25 cellular contexts compared by ENCODE assay signal in the genomic region with DNA sequence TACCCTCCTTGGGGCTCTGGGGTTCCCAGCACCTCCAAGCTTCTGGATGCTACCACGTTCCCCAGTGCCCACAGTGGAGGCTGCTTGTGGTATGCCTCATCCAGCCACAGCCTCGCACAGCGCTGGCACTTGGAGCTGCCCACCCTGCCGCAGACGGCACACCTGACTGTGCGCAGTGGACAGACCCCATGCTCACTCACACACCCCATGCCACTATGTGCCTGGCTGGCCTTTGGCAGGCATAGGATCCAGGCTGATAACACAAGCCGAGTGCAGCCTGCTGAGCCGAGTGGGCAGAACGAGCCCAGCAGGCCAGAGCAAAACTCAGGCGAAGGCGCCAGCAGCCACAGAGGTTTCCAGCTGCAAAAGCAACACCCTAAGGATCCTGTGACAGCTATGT.
"Had no signal": no experiment of that assay in that cellular context is flagged by ENCODE, and none has a peak within 500 bp of the region (broad histone marks: within the 10 kb centered on the region; RNA-seq: fewer than 3 reads in every experiment).

No MANE protein-coding gene starts in this region.

- H3K9ac ChIP-seq: parathyroid adenoma had no signal

- H3K27me3 ChIP-seq: heart right ventricle, hepatocyte, neutrophil, right atrium auricular region, stomach, testis, thyroid gland, transverse colon, upper lobe of left lung had no signal

- FAIRE-seq: urothelium cell line had no signal

- ATAC-seq: sciatic nerve; stimulated activated naive B cell treated with anti-CD40 and anti-IgM and Interleukin-4, amounts not matched to agents 10 μg/mL and 1 μg/mL and 100 μg/mL, for 72 hours; stimulated activated naive CD8-positive, alpha-beta T cell treated with anti-CD3 and anti-CD28 coated beads, Interleukin-15, Interleukin-2, amounts not matched to agents 100 U/mL and 50 U/mL, for 24 hours had no signal

- H3K4me3 ChIP-seq: heart right ventricle, hepatocyte, lower lobe of right lung, right atrium auricular region, skin epidermis, stomach, testis, thyroid gland, transverse colon, upper lobe of left lung had no signal

- H2AFZ ChIP-seq: hepatocyte, parathyroid adenoma had no signal

- H3K4me1 ChIP-seq: heart right ventricle, lower lobe of right lung, stomach, upper lobe of left lung had no signal

- DNase-seq: islet precursor cell; lower lobe of right lung; mammary epithelial cell; mesendoderm; naive B cell; occipital lobe; stimulated activated CD4-positive, alpha-beta T cell treated with anti-CD3 and anti-CD28 coated beads, Interleukin-12 subunit alpha, Interleukin-12 subunit beta, amount 100 ng/mL, for 4 hours; stimulated activated CD4-positive, alpha-beta T cell treated with anti-CD3 and anti-CD28 coated beads, Interleukin-15, amount 100 ng/mL, for 24 hours; stimulated activated CD4-positive, alpha-beta T cell treated with anti-CD3 and anti-CD28 coated beads, Interleukin-2, amount 100 ng/mL, for 24 hours; stimulated activated CD4-positive, alpha-beta T cell treated with anti-CD3 and anti-CD28 coated beads, Interleukin-4, amount 100 ng/mL, for 1 hour; stimulated activated naive B cell treated with anti-CD40 and anti-IgM and Interleukin-4, amounts not matched to agents 10 μg/mL and 1 μg/mL and 100 μg/mL, for 72 hours; stimulated activated naive CD8-positive, alpha-beta T cell treated with anti-CD3 and anti-CD28 coated beads, Interleukin-15, Interleukin-2, amounts not matched to agents 100 U/mL and 50 U/mL, for 24 hours; stomach; testis; transverse colon had no signal

- H3K27ac ChIP-seq: heart right ventricle, hepatocyte, lower lobe of right lung, neutrophil, parathyroid adenoma, right atrium auricular region, skin epidermis, stomach, testis, thyroid gland, transverse colon, upper lobe of left lung had no signal

- H3K36me3 ChIP-seq: heart right ventricle, lower lobe of right lung, neutrophil, right atrium auricular region, stomach, thyroid gland, transverse colon, upper lobe of left lung had no signal

- H3K79me2 ChIP-seq: hepatocyte had no signal

- H3K4me2 ChIP-seq: hepatocyte had no signal

- H3K9me3 ChIP-seq: lower lobe of right lung, right atrium auricular region, stomach, testis, thyroid gland, transverse colon, upper lobe of left lung had no signal
